10 cellular contexts compared by ENCODE assay signal in the genomic region with DNA sequence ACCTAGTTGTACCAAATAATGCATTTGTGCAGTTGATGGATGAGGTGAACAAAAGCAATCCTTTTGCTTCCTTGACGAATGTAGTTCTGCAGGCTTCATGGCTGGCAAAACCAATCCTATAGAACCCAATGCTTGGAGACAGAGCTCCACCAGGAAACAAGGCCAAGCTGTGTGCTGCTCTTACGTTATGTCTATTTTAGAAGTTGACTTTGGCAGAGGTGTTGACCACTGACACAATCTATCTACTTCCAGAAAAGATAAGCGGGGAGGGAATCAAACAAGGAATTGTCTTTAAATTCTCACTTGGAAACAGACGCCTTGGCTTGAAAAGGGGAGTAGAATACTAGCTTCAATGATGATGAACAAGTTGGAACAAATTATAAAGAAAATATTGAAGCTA.
"Had no signal": no experiment of that assay in that cellular context is flagged by ENCODE, and none has a peak within 500 bp of the region (broad histone marks: within the 10 kb centered on the region; RNA-seq: fewer than 3 reads in every experiment).

No MANE protein-coding gene starts in this region.

- H3K4me3 ChIP-seq: breast epithelium, stomach, transverse colon had no signal

- H3K27ac ChIP-seq: epithelial cell of prostate, transverse colon had no signal

- H3K4me1 ChIP-seq: breast epithelium had no signal

- ATAC-seq: activated CD4-positive, CD25-positive, alpha-beta regulatory T cell treated with anti-CD3 and anti-CD28 coated beads, Interleukin-2, amount 50 U/mL, for 24 hours had no signal

- H3K27me3 ChIP-seq: breast epithelium had no signal

- H3K9me3 ChIP-seq: breast epithelium, stomach, transverse colon had no signal

- H3K36me3 ChIP-seq: breast epithelium, stomach, transverse colon had no signal

- DNase-seq: activated naive CD4-positive, alpha-beta T cell treated with anti-CD3 and anti-CD28 coated beads, Interleukin-2, amount 50 U/mL, for 16 hours; cortex of kidney; effector CD8-positive, alpha-beta T cell; nephron progenitor cell; stimulated activated CD4-positive, alpha-beta T cell treated with anti-CD3 and anti-CD28 coated beads, Interleukin-4, amount 100 ng/mL, for 1 hour; stomach; transverse colon had no signal
